ENCODE assay signal across 38 cellular contexts in genomic region chr9:114412057-114412683, GRCh38.
"Had no signal": no experiment of that assay in that cellular context is flagged by ENCODE, and none has a peak within 500 bp of the region (broad histone marks: within the 10 kb centered on the region; RNA-seq: fewer than 3 reads in every experiment).

No MANE protein-coding gene starts in this region.

- H3K4me1 ChIP-seq: breast epithelium, parathyroid adenoma, psoas muscle, thyroid gland, upper lobe of right lung had no signal

- H3K4me2 ChIP-seq: smooth muscle cell had no signal

- H3K9ac ChIP-seq: parathyroid adenoma had no signal

- H3K36me3 Mint-ChIP-seq: activated CD4-positive, alpha-beta memory T cell treated with anti-CD3 and anti-CD28 coated beads for 36 hours; activated naive CD4-positive, alpha-beta T cell treated with anti-CD3 and anti-CD28 coated beads, Interleukin-2, amount 50 U/mL, for 24 hours; naive B cell had no signal

- H3K27me3 ChIP-seq: breast epithelium, neutrophil, thyroid gland, upper lobe of right lung had no signal

- H3K27me3 Mint-ChIP-seq: activated CD4-positive, alpha-beta memory T cell treated with anti-CD3 and anti-CD28 coated beads for 36 hours; activated CD4-positive, alpha-beta T cell treated with anti-CD3 and anti-CD28 coated beads, Interleukin-2, amount 10 ng/mL, durations not matched to agents 24 days and 14 days; activated naive CD4-positive, alpha-beta T cell treated with anti-CD3 and anti-CD28 coated beads, Interleukin-2, amount 50 U/mL, for 24 hours; activated naive CD8-positive, alpha-beta T cell treated with anti-CD3 and anti-CD28 coated beads, Interleukin-2, amount 50 U/mL, for 24 hours; activated T-helper 17 cell treated with anti-CD3 and anti-CD28 coated beads, Interleukin-2, amount 50 U/mL, for 72 hours; central memory CD8-positive, alpha-beta T cell; naive B cell; stimulated activated memory B cell treated with anti-CD40 and anti-IgM and Interleukin-4, amounts not matched to agents 10 μg/mL and 1 μg/mL and 100 μg/mL, for 72 hours; stimulated activated naive CD8-positive, alpha-beta T cell treated with anti-CD3 and anti-CD28 coated beads, Interleukin-15, amount 100 ng/mL, for 72 hours had no signal

- H2AFZ ChIP-seq: parathyroid adenoma had no signal

- H3K4me3 Mint-ChIP-seq: activated CD4-positive, alpha-beta memory T cell treated with anti-CD3 and anti-CD28 coated beads for 36 hours; activated CD4-positive, alpha-beta T cell treated with anti-CD3 and anti-CD28 coated beads, Interleukin-2, amount 10 ng/mL, durations not matched to agents 24 days and 14 days; activated naive CD4-positive, alpha-beta T cell treated with anti-CD3 and anti-CD28 coated beads, Interleukin-2, amount 50 U/mL, for 24 hours; activated naive CD8-positive, alpha-beta T cell treated with anti-CD3 and anti-CD28 coated beads, Interleukin-2, amount 50 U/mL, for 24 hours; activated T-cell treated with anti-CD3 and anti-CD28 coated beads, Interleukin-2, amount 50 U/mL, for 4 hours; activated T-helper 17 cell treated with anti-CD3 and anti-CD28 coated beads, Interleukin-2, amount 50 U/mL, for 72 hours; central memory CD8-positive, alpha-beta T cell; mesothelial cell of epicardium; nephron progenitor cell; stimulated activated memory B cell treated with anti-CD40 and anti-IgM and Interleukin-4, amounts not matched to agents 10 μg/mL and 1 μg/mL and 100 μg/mL, for 72 hours; stimulated activated naive CD8-positive, alpha-beta T cell treated with anti-CD3 and anti-CD28 coated beads, Interleukin-15, amount 100 ng/mL, for 72 hours; T-helper 1 cell treated with Interleukin-12 subunit alpha and Interleukin-12 subunit beta and Interleukin-4 antibody, amounts not matched to agents 30 μg/mL and 1 μg/mL, for 36 hours had no signal

- H3K36me3 ChIP-seq: breast epithelium, neutrophil, thyroid gland, upper lobe of right lung had no signal

- FAIRE-seq: colon, endometrium, frontal cortex, kidney, TTC549 had no signal

- H3K4me1 Mint-ChIP-seq: activated naive CD4-positive, alpha-beta T cell treated with anti-CD3 and anti-CD28 coated beads, Interleukin-2, amount 50 U/mL, for 24 hours; activated naive CD8-positive, alpha-beta T cell treated with anti-CD3 and anti-CD28 coated beads, Interleukin-2, amount 50 U/mL, for 24 hours; activated T-helper 17 cell treated with anti-CD3 and anti-CD28 coated beads, Interleukin-2, amount 50 U/mL, for 72 hours; central memory CD8-positive, alpha-beta T cell; mesothelial cell of epicardium had no signal

- ATAC-seq: activated naive CD8-positive, alpha-beta T cell treated with anti-CD3 and anti-CD28 coated beads, Interleukin-2, amount 50 U/mL, for 24 hours; activated T-cell treated with anti-CD3 and anti-CD28 coated beads, Interleukin-2, amount 50 U/mL, for 4 hours; activated T-helper 17 cell treated with anti-CD3 and anti-CD28 coated beads, Interleukin-2, amount 50 U/mL, for 72 hours; left colon; psoas muscle; stimulated activated memory B cell treated with anti-CD40 and anti-IgM and Interleukin-4, amounts not matched to agents 10 μg/mL and 1 μg/mL and 100 μg/mL, for 72 hours; stimulated activated naive CD8-positive, alpha-beta T cell treated with anti-CD3 and anti-CD28 coated beads, Interleukin-15, amount 100 ng/mL, for 72 hours; upper lobe of right lung had no signal

- H3K4me3 ChIP-seq: breast epithelium, psoas muscle, smooth muscle cell, thyroid gland, upper lobe of right lung had no signal

- H3K27ac ChIP-seq: breast epithelium, neutrophil, parathyroid adenoma, psoas muscle, thyroid gland, upper lobe of right lung, VCaP had no signal

- H3K9me3 ChIP-seq: breast epithelium, neutrophil, psoas muscle, thyroid gland, upper lobe of right lung had no signal

- DNase-seq: activated CD4-positive, alpha-beta memory T cell treated with anti-CD3 and anti-CD28 coated beads for 36 hours; activated CD4-positive, alpha-beta T cell treated with anti-CD3 and anti-CD28 coated beads, Interleukin-2, amount 10 ng/mL, durations not matched to agents 24 days and 14 days; activated CD4-positive, CD25-positive, alpha-beta regulatory T cell treated with anti-CD3 and anti-CD28 coated beads, Interleukin-2, amount 50 U/mL, for 72 hours; activated CD8-positive, alpha-beta memory T cell treated with anti-CD3 and anti-CD28 coated beads, Interleukin-2, amount 50 U/mL, for 48 hours; activated gamma-delta T cell treated with Interleukin-2 at 50 U/mL for 16 hours; activated naive CD8-positive, alpha-beta T cell treated with anti-CD3 and anti-CD28 coated beads, Interleukin-2, amount 50 U/mL, for 24 hours; activated T-cell treated with anti-CD3 and anti-CD28 coated beads, Interleukin-2, amount 50 U/mL, for 4 hours; amygdala; effector CD8-positive, alpha-beta T cell; hippocampal formation; kidney; left colon; naive B cell; nephron progenitor cell; psoas muscle; stimulated activated CD4-positive, alpha-beta T cell treated with anti-CD3 and anti-CD28 coated beads, Interleukin-1b, Interleukin-23, amount 100 ng/mL, for 48 hours; stimulated activated CD4-positive, alpha-beta T cell treated with anti-CD3 and anti-CD28 coated beads, Interleukin-4, amount 100 ng/mL, for 4 hours; stimulated activated CD8-positive, alpha-beta memory T cell treated with anti-CD3 and anti-CD28 coated beads, Interleukin-4, amount 100 ng/mL, for 48 hours; stimulated activated naive CD8-positive, alpha-beta T cell treated with anti-CD3 and anti-CD28 coated beads, Interleukin-15, amount 100 ng/mL, for 72 hours; substantia nigra; T-helper 9 cell; thyroid gland; upper lobe of right lung had no signal

- H3K9me3 Mint-ChIP-seq: activated CD4-positive, alpha-beta memory T cell treated with anti-CD3 and anti-CD28 coated beads for 36 hours; activated CD4-positive, alpha-beta T cell treated with anti-CD3 and anti-CD28 coated beads, Interleukin-2, amount 10 ng/mL, durations not matched to agents 24 days and 14 days; activated naive CD4-positive, alpha-beta T cell treated with anti-CD3 and anti-CD28 coated beads, Interleukin-2, amount 50 U/mL, for 24 hours; activated naive CD8-positive, alpha-beta T cell treated with anti-CD3 and anti-CD28 coated beads, Interleukin-2, amount 50 U/mL, for 24 hours; activated T-cell treated with anti-CD3 and anti-CD28 coated beads, Interleukin-2, amount 50 U/mL, for 4 hours; activated T-helper 17 cell treated with anti-CD3 and anti-CD28 coated beads, Interleukin-2, amount 50 U/mL, for 72 hours; central memory CD8-positive, alpha-beta T cell; mesothelial cell of epicardium; naive B cell; nephron progenitor cell; stimulated activated memory B cell treated with anti-CD40 and anti-IgM and Interleukin-4, amounts not matched to agents 10 μg/mL and 1 μg/mL and 100 μg/mL, for 72 hours; stimulated activated naive CD8-positive, alpha-beta T cell treated with anti-CD3 and anti-CD28 coated beads, Interleukin-15, amount 100 ng/mL, for 72 hours; T-helper 1 cell treated with Interleukin-12 subunit alpha and Interleukin-12 subunit beta and Interleukin-4 antibody, amounts not matched to agents 30 μg/mL and 1 μg/mL, for 36 hours had no signal

- H3K27ac Mint-ChIP-seq: activated CD4-positive, alpha-beta memory T cell treated with anti-CD3 and anti-CD28 coated beads for 36 hours; activated CD4-positive, alpha-beta T cell treated with anti-CD3 and anti-CD28 coated beads, Interleukin-2, amount 10 ng/mL, durations not matched to agents 24 days and 14 days; activated naive CD4-positive, alpha-beta T cell treated with anti-CD3 and anti-CD28 coated beads, Interleukin-2, amount 50 U/mL, for 24 hours; activated naive CD8-positive, alpha-beta T cell treated with anti-CD3 and anti-CD28 coated beads, Interleukin-2, amount 50 U/mL, for 24 hours; nephron progenitor cell; stimulated activated memory B cell treated with anti-CD40 and anti-IgM and Interleukin-4, amounts not matched to agents 10 μg/mL and 1 μg/mL and 100 μg/mL, for 72 hours; T-helper 1 cell treated with Interleukin-12 subunit alpha and Interleukin-12 subunit beta and Interleukin-4 antibody, amounts not matched to agents 30 μg/mL and 1 μg/mL, for 36 hours had no signal

- H3K79me2 ChIP-seq: parathyroid adenoma had no signal
